34 cellular contexts compared by ENCODE assay signal in genomic region chr15:51991141-51991540, GRCh38.
"Had no signal": no experiment of that assay in that cellular context is flagged by ENCODE, and none has a peak within 500 bp of the region (broad histone marks: within the 10 kb centered on the region; RNA-seq: fewer than 3 reads in every experiment).

No MANE protein-coding gene starts in this region.

- ATAC-seq: activated CD4-positive, alpha-beta T cell treated with anti-CD3 and anti-CD28 coated beads for 36 hours; activated CD8-positive, alpha-beta memory T cell treated with anti-CD3 and anti-CD28 coated beads, Interleukin-2, amount 10 ng/mL, durations not matched to agents 7 days and 5 days; activated CD8-positive, alpha-beta T cell treated with anti-CD3 and anti-CD28 coated beads, Interleukin-2, amount 10 ng/mL, durations not matched to agents 7 days and 5 days; activated naive CD8-positive, alpha-beta T cell treated with anti-CD3 and anti-CD28 coated beads, Interleukin-2, amount 50 U/mL, for 24 hours; body of pancreas; effector memory CD8-positive, alpha-beta T cell; gastroesophageal sphincter; heart right ventricle; T-helper 17 cell had no signal

- H3K27ac Mint-ChIP-seq: activated CD4-positive, alpha-beta memory T cell treated with anti-CD3 and anti-CD28 coated beads for 36 hours; activated CD4-positive, alpha-beta T cell treated with anti-CD3 and anti-CD28 coated beads for 36 hours; activated CD4-positive, alpha-beta T cell treated with anti-CD3 and anti-CD28 coated beads, Interleukin-2, amount 10 ng/mL, durations not matched to agents 24 days and 14 days; activated CD8-positive, alpha-beta memory T cell treated with anti-CD3 and anti-CD28 coated beads, Interleukin-2, amount 10 ng/mL, durations not matched to agents 7 days and 5 days; activated CD8-positive, alpha-beta T cell treated with anti-CD3 and anti-CD28 coated beads, Interleukin-2, amount 10 ng/mL, durations not matched to agents 7 days and 5 days; activated naive CD4-positive, alpha-beta T cell treated with anti-CD3 and anti-CD28 coated beads for 36 hours; activated naive CD4-positive, alpha-beta T cell treated with anti-CD3 and anti-CD28 coated beads, Interleukin-2, amount 50 U/mL, for 24 hours; activated naive CD8-positive, alpha-beta T cell treated with anti-CD3 and anti-CD28 coated beads for 36 hours; activated naive CD8-positive, alpha-beta T cell treated with anti-CD3 and anti-CD28 coated beads, Interleukin-2, amount 50 U/mL, for 24 hours; activated T-helper 1 cell treated with anti-CD3 and anti-CD28 coated beads, Interleukin-12 subunit alpha, Interleukin-12 subunit beta, Interleukin-2, Interleukin-4 antibody, amounts not matched to agents 30 ng/mL and 10 ng/mL and 1 ng/mL, durations not matched to agents 14 hours and 24 hours and 36 hours; activated T-helper 2 cell treated with anti-CD3 and anti-CD28 coated beads, Interferon-gamma antibody, Interleukin-2, Interleukin-4, amounts not matched to agents 10 μg/mL and 5 μg/mL and 100 μg/mL, durations not matched to agents 14 hours and 24 hours and 36 hours; effector memory CD8-positive, alpha-beta T cell; T-helper 17 cell; T-helper 2 cell treated with Interferon-gamma antibody and Interleukin-4, amounts not matched to agents 5 μg/mL and 100 μg/mL, for 36 hours had no signal

- H3K4me3 Mint-ChIP-seq: activated CD4-positive, alpha-beta memory T cell treated with anti-CD3 and anti-CD28 coated beads for 36 hours; activated CD4-positive, alpha-beta T cell treated with anti-CD3 and anti-CD28 coated beads for 36 hours; activated CD4-positive, alpha-beta T cell treated with anti-CD3 and anti-CD28 coated beads, Interleukin-2, amount 10 ng/mL, durations not matched to agents 24 days and 14 days; activated CD8-positive, alpha-beta memory T cell treated with anti-CD3 and anti-CD28 coated beads, Interleukin-2, amount 10 ng/mL, durations not matched to agents 7 days and 5 days; activated CD8-positive, alpha-beta T cell treated with anti-CD3 and anti-CD28 coated beads, Interleukin-2, amount 10 ng/mL, durations not matched to agents 7 days and 5 days; activated naive CD4-positive, alpha-beta T cell treated with anti-CD3 and anti-CD28 coated beads for 36 hours; activated naive CD4-positive, alpha-beta T cell treated with anti-CD3 and anti-CD28 coated beads, Interleukin-2, amount 50 U/mL, for 24 hours; activated naive CD8-positive, alpha-beta T cell treated with anti-CD3 and anti-CD28 coated beads for 36 hours; activated naive CD8-positive, alpha-beta T cell treated with anti-CD3 and anti-CD28 coated beads, Interleukin-2, amount 50 U/mL, for 24 hours; activated T-helper 1 cell treated with anti-CD3 and anti-CD28 coated beads, Interleukin-12 subunit alpha, Interleukin-12 subunit beta, Interleukin-2, Interleukin-4 antibody, amounts not matched to agents 30 ng/mL and 10 ng/mL and 1 ng/mL, durations not matched to agents 14 hours and 24 hours and 36 hours; effector memory CD8-positive, alpha-beta T cell; T-helper 17 cell; T-helper 2 cell treated with Interferon-gamma antibody and Interleukin-4, amounts not matched to agents 5 μg/mL and 100 μg/mL, for 36 hours had no signal

- DNase-seq: activated CD4-positive, alpha-beta memory T cell treated with anti-CD3 and anti-CD28 coated beads for 36 hours; activated CD4-positive, alpha-beta T cell treated with anti-CD3 and anti-CD28 coated beads for 36 hours; activated CD4-positive, alpha-beta T cell treated with anti-CD3 and anti-CD28 coated beads, Interleukin-2, amount 10 ng/mL, durations not matched to agents 24 days and 14 days; activated CD4-positive, CD25-positive, alpha-beta regulatory T cell; activated CD4-positive, CD25-positive, alpha-beta regulatory T cell treated with anti-CD3 and anti-CD28 coated beads, Interleukin-2, amount 50 U/mL, for 72 hours; activated CD8-positive, alpha-beta memory T cell treated with anti-CD3 and anti-CD28 coated beads, Interleukin-2, amount 10 ng/mL, durations not matched to agents 7 days and 5 days; activated CD8-positive, alpha-beta memory T cell treated with anti-CD3 and anti-CD28 coated beads, Interleukin-2, amount 50 U/mL, for 4 hours; activated CD8-positive, alpha-beta T cell treated with anti-CD3 and anti-CD28 coated beads, Interleukin-2, amount 10 ng/mL, durations not matched to agents 7 days and 5 days; activated effector memory CD4-positive, alpha-beta T cell treated with anti-CD3 and anti-CD28 coated beads, Interleukin-2, amount 50 U/mL, for 16 hours; activated naive CD4-positive, alpha-beta T cell treated with anti-CD3 and anti-CD28 coated beads for 36 hours; activated naive CD8-positive, alpha-beta T cell treated with anti-CD3 and anti-CD28 coated beads for 36 hours; activated naive CD8-positive, alpha-beta T cell treated with anti-CD3 and anti-CD28 coated beads, Interleukin-2, amount 50 U/mL, for 24 hours; activated T-cell treated with anti-CD3 and anti-CD28 coated beads, Interleukin-2, amount 50 U/mL, for 1 hour; activated T-cell treated with anti-CD3 and anti-CD28 coated beads, Interleukin-2, amount 50 U/mL, for 48 hours; adrenal gland; amygdala; aorta; body of pancreas; caudate nucleus; cortex of kidney; dermis blood vessel endothelial cell; effector CD4-positive, alpha-beta T cell; effector memory CD8-positive, alpha-beta T cell; esophagus squamous epithelium; foreskin melanocyte; heart right ventricle; T-helper 17 cell; T1000 had no signal

- H3K9me3 Mint-ChIP-seq: activated CD4-positive, alpha-beta memory T cell treated with anti-CD3 and anti-CD28 coated beads for 36 hours; activated CD4-positive, alpha-beta T cell treated with anti-CD3 and anti-CD28 coated beads, Interleukin-2, amount 10 ng/mL, durations not matched to agents 24 days and 14 days; activated naive CD4-positive, alpha-beta T cell treated with anti-CD3 and anti-CD28 coated beads for 36 hours; activated naive CD4-positive, alpha-beta T cell treated with anti-CD3 and anti-CD28 coated beads, Interleukin-2, amount 50 U/mL, for 24 hours; activated naive CD8-positive, alpha-beta T cell treated with anti-CD3 and anti-CD28 coated beads for 36 hours; activated naive CD8-positive, alpha-beta T cell treated with anti-CD3 and anti-CD28 coated beads, Interleukin-2, amount 50 U/mL, for 24 hours; activated T-helper 1 cell treated with anti-CD3 and anti-CD28 coated beads, Interleukin-12 subunit alpha, Interleukin-12 subunit beta, Interleukin-2, Interleukin-4 antibody, amounts not matched to agents 30 ng/mL and 10 ng/mL and 1 ng/mL, durations not matched to agents 14 hours and 24 hours and 36 hours; activated T-helper 2 cell treated with anti-CD3 and anti-CD28 coated beads, Interferon-gamma antibody, Interleukin-2, Interleukin-4, amounts not matched to agents 10 μg/mL and 5 μg/mL and 100 μg/mL, durations not matched to agents 14 hours and 24 hours and 36 hours; effector memory CD8-positive, alpha-beta T cell; T-helper 2 cell treated with Interferon-gamma antibody and Interleukin-4, amounts not matched to agents 5 μg/mL and 100 μg/mL, for 36 hours had no signal

- H3K4me1 Mint-ChIP-seq: activated CD4-positive, alpha-beta T cell treated with anti-CD3 and anti-CD28 coated beads for 36 hours; activated CD4-positive, alpha-beta T cell treated with anti-CD3 and anti-CD28 coated beads, Interleukin-2, amount 10 ng/mL, durations not matched to agents 24 days and 14 days; activated CD8-positive, alpha-beta memory T cell treated with anti-CD3 and anti-CD28 coated beads, Interleukin-2, amount 10 ng/mL, durations not matched to agents 7 days and 5 days; activated naive CD4-positive, alpha-beta T cell treated with anti-CD3 and anti-CD28 coated beads, Interleukin-2, amount 50 U/mL, for 24 hours; activated naive CD8-positive, alpha-beta T cell treated with anti-CD3 and anti-CD28 coated beads for 36 hours; activated naive CD8-positive, alpha-beta T cell treated with anti-CD3 and anti-CD28 coated beads, Interleukin-2, amount 50 U/mL, for 24 hours; T-helper 17 cell had no signal

- H3K27ac ChIP-seq: adrenal gland, body of pancreas, epithelial cell of prostate, esophagus squamous epithelium, gastroesophageal sphincter, heart right ventricle had no signal

- H3K36me3 Mint-ChIP-seq: activated CD4-positive, alpha-beta memory T cell treated with anti-CD3 and anti-CD28 coated beads for 36 hours; activated CD8-positive, alpha-beta memory T cell treated with anti-CD3 and anti-CD28 coated beads, Interleukin-2, amount 10 ng/mL, durations not matched to agents 7 days and 5 days; activated naive CD4-positive, alpha-beta T cell treated with anti-CD3 and anti-CD28 coated beads, Interleukin-2, amount 50 U/mL, for 24 hours; activated naive CD8-positive, alpha-beta T cell treated with anti-CD3 and anti-CD28 coated beads for 36 hours had no signal

- H3K27me3 Mint-ChIP-seq: activated CD4-positive, alpha-beta memory T cell treated with anti-CD3 and anti-CD28 coated beads for 36 hours; activated CD4-positive, alpha-beta T cell treated with anti-CD3 and anti-CD28 coated beads for 36 hours; activated CD8-positive, alpha-beta memory T cell treated with anti-CD3 and anti-CD28 coated beads, Interleukin-2, amount 10 ng/mL, durations not matched to agents 7 days and 5 days; activated naive CD4-positive, alpha-beta T cell treated with anti-CD3 and anti-CD28 coated beads, Interleukin-2, amount 50 U/mL, for 24 hours; activated naive CD8-positive, alpha-beta T cell treated with anti-CD3 and anti-CD28 coated beads for 36 hours; activated naive CD8-positive, alpha-beta T cell treated with anti-CD3 and anti-CD28 coated beads, Interleukin-2, amount 50 U/mL, for 24 hours; effector memory CD8-positive, alpha-beta T cell; T-helper 17 cell had no signal
